8 cellular contexts compared by ENCODE assay signal in the genomic region with DNA sequence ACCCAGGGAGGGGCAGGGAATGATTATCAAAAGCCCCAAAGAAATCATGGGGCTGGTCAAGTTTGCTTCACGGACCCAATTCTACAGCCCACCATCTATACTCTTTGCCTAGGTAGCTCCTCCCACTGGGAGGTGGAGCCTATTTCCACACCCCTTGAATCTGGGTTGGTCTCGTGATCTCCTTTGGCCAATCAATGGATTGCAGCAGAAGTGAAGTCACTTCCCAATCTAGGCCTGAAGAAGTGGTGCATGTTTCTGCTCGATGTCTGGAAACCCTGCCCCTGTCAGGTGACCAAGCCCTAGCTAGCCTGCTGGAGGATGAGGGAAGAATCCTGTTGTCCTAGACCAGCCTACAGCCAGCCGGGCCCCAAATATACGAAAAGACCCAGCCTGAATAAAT.
DNase-seq lines count a peak whose midpoint lies in the region; ATAC-seq, FAIRE-seq and TF ChIP-seq lines count a peak whose summit lies in the region.
"Not testable (repeated sequence)": the region's sequence is repeated elsewhere in the genome, so short reads cannot be mapped to it uniquely, and the experiment has no call there.

No MANE protein-coding gene starts in this region.

- H3K4me3 ChIP-seq in GM12865 (ENCODE audit: low read depth, low read length); RWPE2 (ENCODE audit: severe bottlenecking); K562: not testable (repeated sequence)

- DNase-seq in A172 (ENCODE audit: low spot score) (peak; percentile 52), GM12865 (ENCODE audit: low read depth) (peak; percentile 31), M059J (ENCODE audit: low read depth) (peak; percentile 15), K562 (ENCODE audit: extremely low read depth in 1 of 4, low spot score in 3 of 4) (peak; percentile 53 to 77 (median 66)), iPS-NIHi11 (ENCODE audit: low spot score) (peak; percentile 55)
- not testable (repeated sequence) for DNase-seq in RWPE2 (ENCODE audit: low spot score)
- peak; percentile 69 for DNase-seq in activated CD8-positive, alpha-beta T cell treated with anti-CD3 and anti-CD28 coated beads for 36 hours
- DNase-seq in stimulated activated CD4-positive, alpha-beta T cell treated with anti-CD3 and anti-CD28 coated beads, Interleukin-15, amount 100 ng/mL, for 24 hours = peak; percentile 44

- ATAC-seq in RWPE2 (ENCODE audit: low read depth) (peak; percentile 66; the same call in 2 of the 3 replicates), K562 (peak; percentile 99)
- peak; percentile 94 for ATAC-seq in activated CD8-positive, alpha-beta T cell treated with anti-CD3 and anti-CD28 coated beads for 36 hours

- not testable (repeated sequence) for H3K9me3 ChIP-seq in RWPE2 (ENCODE audit: severe bottlenecking); K562 (replicated peaks; ENCODE audit: control insufficient read depth, insufficient read depth, low read depth, low read length)

- H3K9me3 Mint-ChIP-seq in activated CD8-positive, alpha-beta T cell treated with anti-CD3 and anti-CD28 coated beads for 36 hours = not testable (repeated sequence)

- H3K27me3 Mint-ChIP-seq in activated CD8-positive, alpha-beta T cell treated with anti-CD3 and anti-CD28 coated beads for 36 hours = not testable (repeated sequence)

- not testable (repeated sequence) for H3K36me3 Mint-ChIP-seq in activated CD8-positive, alpha-beta T cell treated with anti-CD3 and anti-CD28 coated beads for 36 hours (ENCODE audit: low read depth)

- not testable (repeated sequence) for H3K79me2 ChIP-seq in K562 (ENCODE audit: control insufficient read depth, insufficient read depth, low read length)

- not testable (repeated sequence) for H3K9ac ChIP-seq in K562 (ENCODE audit: insufficient read depth in 1 of 2, low read depth in 2 of 2, low read length in 2 of 2)

- H4K20me1 ChIP-seq in K562 (replicated peaks; ENCODE audit: control insufficient read depth, insufficient read depth, low read length) = not testable (repeated sequence)

- CTCF ChIA-PET in activated CD8-positive, alpha-beta T cell treated with anti-CD3 and anti-CD28 coated beads for 36 hours (lab: Charles Lee) = interaction anchor here (1.3 kb wide), 1 partner anchor 73 kb away, joined by 4 read pairs; no protein-coding TSS in a partner anchor
- CTCF ChIA-PET in K562 (lab: Yijun Ruan, JAX; ENCODE audit: low intra/inter-chr PET ratio) = not testable (repeated sequence)

- POLR2A ChIA-PET in activated CD8-positive, alpha-beta T cell treated with anti-CD3 and anti-CD28 coated beads for 36 hours (lab: Charles Lee) = interaction anchor here (0.7 kb wide), 1 partner anchor 829 kb away, joined by 3 read pairs; no protein-coding TSS in a partner anchor
- POLR2A ChIA-PET in K562 (lab: Yijun Ruan, JAX) = interaction anchor here (1.0 kb wide), 1 partner anchor 8 kb away, joined by 3 read pairs; no protein-coding TSS in a partner anchor

- peak overlapping the region; percentile 14; the same call in 1 of the 2 replicates for H3K4me2 ChIP-seq in K562 (ENCODE audit: insufficient read depth, low read length)

- WGBS in K562 (ENCODE audit: insufficient coverage, low coverage, missing lambda C conversion rate) = 39% methylated on average over 5 of the region's 5 CpGs

- FAIRE-seq in K562 (lab: Jason Lieb, UNC) = peak; percentile 82

- not testable (repeated sequence) for BruUV-seq in K562 (replicated peaks; lab: Mats Ljungman, UMichigan)

- TF ChIP-seq POLR2A in K562 (conservative IDR thresholded peaks at IDR 0.05) = not testable (repeated sequence)

- not testable (repeated sequence) for TF ChIP-seq EP300 in K562 (IDR thresholded peaks at IDR 0.05; ENCODE audit: low read length)

- peak overlapping the region; percentile 78 for H2AFZ ChIP-seq in K562 (ENCODE audit: low read depth, low read length)

- not testable (repeated sequence) for H3K27me3 ChIP-seq in RWPE2 (ENCODE audit: insufficient read depth, poor library complexity, severe bottlenecking); K562 (ENCODE audit: control insufficient read depth in 2 of 2, insufficient read depth in 2 of 2, low read length in 2 of 2)

- TF ChIP-seq CTCF in GM12865 (IDR thresholded peaks at IDR 0.05; ENCODE audit: insufficient read depth, low read depth, low read length, missing control alignments); RWPE2 (IDR thresholded peaks at IDR 0.05; ENCODE audit: poor library complexity, severe bottlenecking); activated CD8-positive, alpha-beta T cell treated with anti-CD3 and anti-CD28 coated beads for 36 hours (IDR thresholded peaks at IDR 0.05); K562 (IDR thresholded peaks at IDR 0.05 in 2 of 3, conservative IDR thresholded peaks at IDR 0.05 in 1 of 3; ENCODE audit: insufficient read depth in 2 of 3, low read depth in 1 of 3, low read length in 3 of 3): not testable (repeated sequence)

- H3K36me3 ChIP-seq in RWPE2 (ENCODE audit: low read depth); K562 (ENCODE audit: control insufficient read depth, insufficient read depth, low read length): not testable (repeated sequence)

- not testable (repeated sequence) for H3K4me1 ChIP-seq in RWPE2 (ENCODE audit: insufficient read depth, poor library complexity, severe bottlenecking); K562 (replicated peaks in 1 of 2; ENCODE audit: control insufficient read depth in 2 of 2, insufficient read depth in 2 of 2, low read length in 2 of 2)

- intact Hi-C loops in activated CD8-positive, alpha-beta T cell treated with anti-CD3 and anti-CD28 coated beads for 36 hours (cut with micrococcal nuclease); K562 (cut with micrococcal nuclease): not testable (repeated sequence)

- H3K9me1 ChIP-seq in K562 (ENCODE audit: control insufficient read depth, insufficient read depth, low read length) = not testable (repeated sequence)

- in situ Hi-C loops in K562 (cut with MboI) = not testable (repeated sequence)

- H3K4me3 Mint-ChIP-seq in activated CD8-positive, alpha-beta T cell treated with anti-CD3 and anti-CD28 coated beads for 36 hours = not testable (repeated sequence)

- H3K27ac ChIP-seq in RWPE2 (ENCODE audit: poor library complexity, severe bottlenecking); K562 (ENCODE audit: extremely low read depth, low read depth, low read length): not testable (repeated sequence)

- H3K27ac Mint-ChIP-seq in activated CD8-positive, alpha-beta T cell treated with anti-CD3 and anti-CD28 coated beads for 36 hours = not testable (repeated sequence)

- not testable (repeated sequence) for H3K4me1 Mint-ChIP-seq in activated CD8-positive, alpha-beta T cell treated with anti-CD3 and anti-CD28 coated beads for 36 hours (ENCODE audit: low read depth)

- TF ChIP-seq RAD21 in K562 (CRISPR knock-in tag; conservative IDR thresholded peaks at IDR 0.05 in 1 of 2, IDR thresholded peaks at IDR 0.05 in 1 of 2) = not testable (repeated sequence)

TF ChIP-seq in K562, 482 proteins besides CTCF, POLR2A, EP300 and RAD21 (continues in another document):
- TF ChIP-seq, protein P1, sequence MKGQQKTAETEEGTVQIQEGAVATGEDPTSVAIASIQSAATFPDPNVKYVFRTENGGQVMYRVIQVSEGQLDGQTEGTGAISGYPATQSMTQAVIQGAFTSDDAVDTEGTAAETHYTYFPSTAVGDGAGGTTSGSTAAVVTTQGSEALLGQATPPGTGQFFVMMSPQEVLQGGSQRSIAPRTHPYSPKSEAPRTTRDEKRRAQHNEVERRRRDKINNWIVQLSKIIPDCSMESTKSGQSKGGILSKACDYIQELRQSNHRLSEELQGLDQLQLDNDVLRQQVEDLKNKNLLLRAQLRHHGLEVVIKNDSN (CRISPR knock-in tag; IDR thresholded peaks at IDR 0.05) = peak; percentile 79
- TF ChIP-seq, protein P2, sequence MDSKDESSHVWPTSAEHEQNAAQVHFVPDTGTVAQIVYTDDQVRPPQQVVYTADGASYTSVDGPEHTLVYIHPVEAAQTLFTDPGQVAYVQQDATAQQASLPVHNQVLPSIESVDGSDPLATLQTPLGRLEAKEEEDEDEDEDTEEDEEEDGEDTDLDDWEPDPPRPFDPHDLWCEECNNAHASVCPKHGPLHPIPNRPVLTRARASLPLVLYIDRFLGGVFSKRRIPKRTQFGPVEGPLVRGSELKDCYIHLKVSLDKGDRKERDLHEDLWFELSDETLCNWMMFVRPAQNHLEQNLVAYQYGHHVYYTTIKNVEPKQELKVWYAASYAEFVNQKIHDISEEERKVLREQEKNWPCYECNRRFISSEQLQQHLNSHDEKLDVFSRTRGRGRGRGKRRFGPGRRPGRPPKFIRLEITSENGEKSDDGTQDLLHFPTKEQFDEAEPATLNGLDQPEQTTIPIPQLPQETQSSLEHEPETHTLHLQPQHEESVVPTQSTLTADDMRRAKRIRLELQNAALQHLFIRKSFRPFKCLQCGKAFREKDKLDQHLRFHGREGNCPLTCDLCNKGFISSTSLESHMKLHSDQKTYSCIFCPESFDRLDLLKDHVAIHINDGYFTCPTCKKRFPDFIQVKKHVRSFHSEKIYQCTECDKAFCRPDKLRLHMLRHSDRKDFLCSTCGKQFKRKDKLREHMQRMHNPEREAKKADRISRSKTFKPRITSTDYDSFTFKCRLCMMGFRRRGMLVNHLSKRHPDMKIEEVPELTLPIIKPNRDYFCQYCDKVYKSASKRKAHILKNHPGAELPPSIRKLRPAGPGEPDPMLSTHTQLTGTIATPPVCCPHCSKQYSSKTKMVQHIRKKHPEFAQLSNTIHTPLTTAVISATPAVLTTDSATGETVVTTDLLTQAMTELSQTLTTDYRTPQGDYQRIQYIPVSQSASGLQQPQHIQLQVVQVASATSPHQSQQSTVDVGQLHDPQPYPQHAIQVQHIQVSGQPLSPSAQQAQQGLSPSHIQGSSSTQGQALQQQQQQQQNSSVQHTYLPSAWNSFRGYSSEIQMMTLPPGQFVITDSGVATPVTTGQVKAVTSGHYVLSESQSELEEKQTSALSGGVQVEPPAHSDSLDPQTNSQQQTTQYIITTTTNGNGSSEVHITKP (IDR thresholded peaks at IDR 0.05; ENCODE audit: partially characterized antibody) = peak; percentile 32
- peak; percentile 73; the same call in 1 of the 2 replicates for TF ChIP-seq RAD51 (IDR thresholded peaks at IDR 0.05; ENCODE audit: borderline replicate concordance, low read depth)
- 0 out of 2 replicates have a peak, but pooled peaks have one; percentile 12 for TF ChIP-seq CBFA2T2 (conservative IDR thresholded peaks at IDR 0.05)
